ENCODE assay signal across 26 cellular contexts in genomic region chr11:88036701-88037100, GRCh38.
"Had no signal": no experiment of that assay in that cellular context is flagged by ENCODE, and none has a peak within 500 bp of the region (broad histone marks: within the 10 kb centered on the region; RNA-seq: fewer than 3 reads in every experiment).

No MANE protein-coding gene starts in this region.

- H3K27ac ChIP-seq: neutrophil, parathyroid adenoma, psoas muscle, right lobe of liver, sigmoid colon, stomach, thoracic aorta, thyroid gland, tibial nerve, upper lobe of left lung, vagina had no signal

- ATAC-seq: natural killer cell treated with Interleukin-12 subunit alpha and Interleukin-12 subunit beta and Interleukin-15 and Interleukin-18, amount 100 ng/mL, for 72 hours; psoas muscle; right cardiac atrium; right lobe of liver; stimulated activated effector memory CD8-positive, alpha-beta T cell treated with anti-CD3 and anti-CD28 coated beads, Interleukin-12 subunit alpha, Interleukin-12 subunit beta, amount 100 ng/mL, for 72 hours; stimulated activated naive B cell treated with anti-CD40 and anti-IgM and Interleukin-4, amounts not matched to agents 10 μg/mL and 1 μg/mL and 100 μg/mL, for 72 hours had no signal

- H3K36me3 ChIP-seq: neutrophil, right lobe of liver, sigmoid colon, stomach, thoracic aorta, thyroid gland, tibial nerve, upper lobe of left lung, vagina had no signal

- FAIRE-seq: small intestine, urothelium cell line had no signal

- H3K4me1 ChIP-seq: parathyroid adenoma, psoas muscle, right lobe of liver, stomach, thyroid gland, tibial nerve, upper lobe of left lung, vagina had no signal

- DNase-seq: nephron progenitor cell; nucleus accumbens; posterior cingulate gyrus; psoas muscle; right cardiac atrium; right lobe of liver; sigmoid colon; small intestine; stimulated activated CD4-positive, alpha-beta T cell treated with anti-CD3 and anti-CD28 coated beads, Interleukin-15, amount 100 ng/mL, for 24 hours; stimulated activated CD4-positive, alpha-beta T cell treated with anti-CD3 and anti-CD28 coated beads, Interleukin-2, amount 100 ng/mL, for 24 hours; stimulated activated CD4-positive, alpha-beta T cell treated with anti-CD3 and anti-CD28 coated beads, Interleukin-2, amount 100 ng/mL, for 48 hours; stimulated activated CD4-positive, alpha-beta T cell treated with anti-CD3 and anti-CD28 coated beads, Interleukin-4, amount 100 ng/mL, for 24 hours; stimulated activated naive B cell treated with anti-CD40 and anti-IgM and Interleukin-4, amounts not matched to agents 10 μg/mL and 1 μg/mL and 100 μg/mL, for 72 hours; stimulated activated naive CD4-positive, alpha-beta T cell treated with Interleukin-2 at 50 U/mL for 16 hours; stomach; thyroid gland; trophoblast cell; upper lobe of left lung had no signal

- H3K9ac ChIP-seq: parathyroid adenoma had no signal

- H3K4me3 ChIP-seq: psoas muscle, right lobe of liver, sigmoid colon, stomach, thoracic aorta, thyroid gland, tibial nerve, upper lobe of left lung, vagina had no signal

- H3K79me2 ChIP-seq: parathyroid adenoma had no signal

- H3K9me3 ChIP-seq: neutrophil, psoas muscle, right lobe of liver, sigmoid colon, stomach, thoracic aorta, thyroid gland, upper lobe of left lung, vagina had no signal

- H3K27me3 ChIP-seq: neutrophil, right lobe of liver, sigmoid colon, stomach, thyroid gland, tibial nerve, upper lobe of left lung, vagina had no signal

- H2AFZ ChIP-seq: parathyroid adenoma had no signal
